18 cellular contexts compared by ENCODE assay signal in genomic region chr9:128146591-128147120, GRCh38. TPM values are rescaled to one million over a fixed set of nuclear protein-coding genes. Genes with fewer than 3 reads are reported as not detected.
"Had no signal": no experiment of that assay in that cellular context is flagged by ENCODE, and none has a peak within 500 bp of the region (broad histone marks: within the 10 kb centered on the region; RNA-seq: fewer than 3 reads in every experiment).

No MANE protein-coding gene starts in this region.

- H3K9me3 ChIP-seq: thoracic aorta had no signal

- H3K27me3 ChIP-seq: brain microvascular endothelial cell had no signal

- H3K27me3 Mint-ChIP-seq: activated naive CD8-positive, alpha-beta T cell treated with anti-CD3 and anti-CD28 coated beads, Interleukin-2, amount 10 ng/mL, durations not matched to agents 7 days and 5 days; T-cell had no signal

- H3K36me3 ChIP-seq: brain microvascular endothelial cell, thoracic aorta had no signal

- ATAC-seq: activated CD4-positive, CD25-positive, alpha-beta regulatory T cell treated with anti-CD3 and anti-CD28 coated beads, Interleukin-2, amount 50 U/mL, for 24 hours; left lobe of liver; naive thymus-derived CD4-positive, alpha-beta T cell; T-cell had no signal

- H3K36me3 Mint-ChIP-seq: immature natural killer cell, T-cell had no signal

- H3K4me3 Mint-ChIP-seq: activated naive CD8-positive, alpha-beta T cell treated with anti-CD3 and anti-CD28 coated beads, Interleukin-2, amount 10 ng/mL, durations not matched to agents 7 days and 5 days; dendritic cell treated with granulocyte-macrophage colony-stimulating factor and Interleukin-4, amounts not matched to agents 40 ng/mL and 50 ng/mL, for 4 days; immature natural killer cell; naive thymus-derived CD4-positive, alpha-beta T cell; T-cell had no signal

- H3K27ac ChIP-seq: brain microvascular endothelial cell, thoracic aorta had no signal

- H3K4me3 ChIP-seq: thoracic aorta had no signal

- H3K4me1 Mint-ChIP-seq: immature natural killer cell had no signal

- H3K27ac Mint-ChIP-seq: activated naive CD8-positive, alpha-beta T cell treated with anti-CD3 and anti-CD28 coated beads, Interleukin-2, amount 10 ng/mL, durations not matched to agents 7 days and 5 days; dendritic cell treated with granulocyte-macrophage colony-stimulating factor and Interleukin-4, amounts not matched to agents 40 ng/mL and 50 ng/mL, for 4 days; immature natural killer cell; naive thymus-derived CD4-positive, alpha-beta T cell; T-cell had no signal

- DNase-seq: activated CD4-positive, alpha-beta T cell treated with anti-CD3 and anti-CD28 coated beads, Interleukin-2, amount 50 U/mL, for 1 hour; activated CD8-positive, alpha-beta memory T cell treated with anti-CD3 and anti-CD28 coated beads for 24 hours; activated gamma-delta T cell treated with Interleukin-2 at 50 U/mL for 16 hours; activated naive CD8-positive, alpha-beta T cell treated with anti-CD3 and anti-CD28 coated beads, Interleukin-2, amount 10 ng/mL, durations not matched to agents 7 days and 5 days; anterior cingulate cortex; brain microvascular endothelial cell; effector memory CD4-positive, alpha-beta T cell; head of caudate nucleus; immature natural killer cell; naive thymus-derived CD4-positive, alpha-beta T cell; small intestine; T-cell; T-helper 9 cell had no signal

- H3K9me3 Mint-ChIP-seq: dendritic cell treated with granulocyte-macrophage colony-stimulating factor and Interleukin-4, amounts not matched to agents 40 ng/mL and 50 ng/mL, for 4 days; immature natural killer cell; naive thymus-derived CD4-positive, alpha-beta T cell; T-cell had no signal

RNA-seq across cellular contexts. Expression of gene LCN2, which starts 2.6 kb away (rescaled TPM):
- total RNA-seq: activated naive CD8-positive, alpha-beta T cell treated with anti-CD3 and anti-CD28 coated beads, Interleukin-2, amount 10 ng/mL, durations not matched to agents 7 days and 5 days; frontal cortex; naive thymus-derived CD4-positive, alpha-beta T cell; T-cell; thoracic aorta had no signal
- polyA plus RNA-seq: naive thymus-derived CD4-positive, alpha-beta T cell had no signal
